ENCODE assay signal across 14 cellular contexts in genomic region chr5:107213025-107213424, GRCh38.
"Had no signal": no experiment of that assay in that cellular context is flagged by ENCODE, and none has a peak within 500 bp of the region (broad histone marks: within the 10 kb centered on the region; RNA-seq: fewer than 3 reads in every experiment).

No MANE protein-coding gene starts in this region.

- H3K9me3 ChIP-seq: gastroesophageal sphincter, prostate gland, suprapubic skin, upper lobe of right lung had no signal

- H3K36me3 ChIP-seq: gastroesophageal sphincter, prostate gland, suprapubic skin, upper lobe of right lung had no signal

- H3K27me3 ChIP-seq: gastroesophageal sphincter, suprapubic skin, upper lobe of right lung had no signal

- ATAC-seq: activated naive CD4-positive, alpha-beta T cell treated with anti-CD3 and anti-CD28 coated beads, Interleukin-2, amount 50 U/mL, for 72 hours; gastroesophageal sphincter; natural killer cell treated with Interleukin-12 subunit alpha and Interleukin-12 subunit beta and Interleukin-15 and Interleukin-18, amount 100 ng/mL, for 72 hours; stimulated activated naive CD8-positive, alpha-beta T cell treated with anti-CD3 and anti-CD28 coated beads, Interleukin-15, Interleukin-2, amounts not matched to agents 100 U/mL and 50 U/mL, for 24 hours; upper lobe of right lung had no signal

- DNase-seq: activated effector memory CD4-positive, alpha-beta T cell treated with Interleukin-2 at 50 U/mL for 16 hours; amygdala; cortex of kidney; effector CD8-positive, alpha-beta T cell; kidney glomerular epithelial cell; occipital lobe; stimulated activated CD4-positive, alpha-beta T cell treated with anti-CD3 and anti-CD28 coated beads, Interleukin-2, amount 100 ng/mL, for 48 hours; stimulated activated naive CD8-positive, alpha-beta T cell treated with anti-CD3 and anti-CD28 coated beads, Interleukin-15, Interleukin-2, amounts not matched to agents 100 U/mL and 50 U/mL, for 24 hours; upper lobe of right lung had no signal

- H3K4me1 ChIP-seq: prostate gland, upper lobe of right lung had no signal

- H3K4me3 ChIP-seq: gastroesophageal sphincter, prostate gland, suprapubic skin, upper lobe of right lung had no signal
